Comparison of ENCODE assay signal across 17 cellular contexts in genomic region chr12:113471619-113472171, GRCh38. TPM values are rescaled to one million over a fixed set of nuclear protein-coding genes. Genes with fewer than 3 reads are reported as not detected.
DNase-seq lines count a peak whose midpoint lies in the region; ATAC-seq and TF ChIP-seq lines count a peak whose summit lies in the region.
"Had no signal": no experiment of that assay in that cellular context is flagged by ENCODE, and none has a peak within 500 bp of the region (broad histone marks: within the 10 kb centered on the region; RNA-seq: fewer than 3 reads in every experiment).

TSS of gene LHX5 (minus strand) at chr12:113471871. CDS start at chr12:113471498, 373 bp downstream.

- H3K27ac Mint-ChIP-seq in T-helper 17 cell (no peak within 1 kb of the TSS), endothelial cell (ENCODE audit: unreplicated experiment) (no peak within 1 kb of the TSS)
- H3K27ac Mint-ChIP-seq: activated CD4-positive, alpha-beta memory T cell treated with anti-CD3 and anti-CD28 coated beads, Interleukin-2, amount 10 ng/mL, durations not matched to agents 7 days and 5 days had no signal

- no peaks in the 10 kb centered on the region for H3K9me3 Mint-ChIP-seq in endothelial cell (ENCODE audit: unreplicated experiment)
- H3K9me3 Mint-ChIP-seq: activated CD4-positive, alpha-beta memory T cell treated with anti-CD3 and anti-CD28 coated beads, Interleukin-2, amount 10 ng/mL, durations not matched to agents 7 days and 5 days had no signal

- peak within 1 kb of the TSS; percentile 33 for H3K4me3 Mint-ChIP-seq in T-helper 17 cell
- H3K4me3 Mint-ChIP-seq in endothelial cell (ENCODE audit: unreplicated experiment), result no peak within 1 kb of the TSS
- H3K4me3 Mint-ChIP-seq: activated CD4-positive, alpha-beta memory T cell treated with anti-CD3 and anti-CD28 coated beads, Interleukin-2, amount 10 ng/mL, durations not matched to agents 7 days and 5 days had no signal

- H3K27me3 ChIP-seq in GM23248 (replicated peaks; ENCODE audit: insufficient read depth) (peaks cover 95% of the 10 kb centered on the region), vagina (peaks cover 6% of the 10 kb centered on the region)

- H3K9ac ChIP-seq in GM23248, result no peak within 1 kb of the TSS
- H3K9ac ChIP-seq: BLaER1 had no signal

- TF ChIP-seq CTCF in endothelial cell (IDR thresholded peaks at IDR 0.05; ENCODE audit: unreplicated experiment) (no peak), vagina (IDR thresholded peaks at IDR 0.05) (no peak)

- no peaks in the 10 kb centered on the region for H4K20me1 ChIP-seq in GM23248 (ENCODE audit: insufficient read depth)

- DNase-seq in DMS79 treated with DMSO at 0.1 percent for 48 hours (lab: John Stamatoyannopoulos, UW), result peak; percentile 41
- peak; percentile 47 for DNase-seq in GM23248
- DNase-seq in T-helper 17 cell, result no peak
- no peak for DNase-seq in endothelial cell (ENCODE audit: low spot score)
- DNase-seq in vagina (ENCODE audit: extremely low spot score in 2 of 2), result no peak
- DNase-seq in OCI-M2 (lab: John Stamatoyannopoulos, UW; ENCODE audit: unreplicated experiment), result no peak
- DNase-seq in activated effector memory CD4-positive, alpha-beta T cell treated with anti-CD3 and anti-CD28 coated beads, Interleukin-2, amount 50 U/mL, for 16 hours, result no peak
- DNase-seq: activated CD4-positive, alpha-beta memory T cell treated with anti-CD3 and anti-CD28 coated beads, Interleukin-2, amount 10 ng/mL, durations not matched to agents 7 days and 5 days; activated effector memory CD4-positive, alpha-beta T cell treated with Interleukin-2 at 50 U/mL for 16 hours; aorta; cortex of kidney; left ventricle myocardium inferior; NCI-H2029 treated with DMSO at 0.1 percent for 48 hours had no signal

- H3K27ac ChIP-seq in GM23248 (no peak within 1 kb of the TSS), vagina (no peak within 1 kb of the TSS)
- H3K27ac ChIP-seq: BLaER1, esophagus muscularis mucosa, left ventricle myocardium inferior, prostate gland had no signal

- H3K4me1 ChIP-seq in GM23248 (ENCODE audit: insufficient read depth) (no peaks in the 10 kb centered on the region), vagina (peaks cover 15% of the 10 kb centered on the region)
- H3K4me1 ChIP-seq: BLaER1 had no signal

- H3K4me1 Mint-ChIP-seq in T-helper 17 cell (peaks cover 25% of the 10 kb centered on the region), endothelial cell (ENCODE audit: unreplicated experiment) (peaks cover 10% of the 10 kb centered on the region)

- no peaks in the 10 kb centered on the region for H3K9me2 ChIP-seq in GM23248 (ENCODE audit: insufficient read depth)

- no peaks in the 10 kb centered on the region for H3K9me3 ChIP-seq in GM23248 (ENCODE audit: low read depth)
- H3K9me3 ChIP-seq in T-helper 17 cell (ENCODE audit: control insufficient read depth, low read length, poor library complexity, severe bottlenecking), result no peaks in the 10 kb centered on the region
- no peaks in the 10 kb centered on the region for H3K9me3 ChIP-seq in vagina
- H3K9me3 ChIP-seq: esophagus muscularis mucosa, left ventricle myocardium inferior, prostate gland had no signal

- no peak within 1 kb of the TSS for H3K4me3 ChIP-seq in GM23248
- peak within 1 kb of the TSS; percentile 38 for H3K4me3 ChIP-seq in iPS-11a (ENCODE audit: low read depth, low read length)
- H3K4me3 ChIP-seq in vagina, result no peak within 1 kb of the TSS
- H3K4me3 ChIP-seq: BLaER1, esophagus muscularis mucosa, left ventricle myocardium inferior, prostate gland had no signal

- no peaks in the 10 kb centered on the region for H3K79me2 ChIP-seq in GM23248 (ENCODE audit: insufficient read depth)

- intact Hi-C loops in vagina (cut with DNase I), result no loop called here

- no peak for TF ChIP-seq POLR2A in vagina (IDR thresholded peaks at IDR 0.05)

- no peak for ATAC-seq in T-helper 17 cell

- 2 to 3% methylated on average over 34 of the region's 43 CpGs for WGBS in GM23248 (ENCODE audit: low coverage in 1 of 2, low lambda C conversion rate in 2 of 2, missing lambda C conversion rate in 2 of 2), 2 experiments

- H2AFZ ChIP-seq in GM23248, result no peak within 1 kb of the TSS

- peaks cover 16% of the 10 kb centered on the region for H3K36me3 Mint-ChIP-seq in T-helper 17 cell (ENCODE audit: low read depth)
- H3K36me3 Mint-ChIP-seq in endothelial cell (ENCODE audit: low read depth, unreplicated experiment), result no peaks in the 10 kb centered on the region

- no peaks in the 10 kb centered on the region for H3F3A ChIP-seq in GM23248 (ENCODE audit: insufficient read depth)

- H3K27me3 Mint-ChIP-seq in T-helper 17 cell (peaks cover 76% of the 10 kb centered on the region), endothelial cell (ENCODE audit: unreplicated experiment) (peaks cover 50% of the 10 kb centered on the region)

- no peaks in the 10 kb centered on the region for H3K36me3 ChIP-seq in GM23248 (ENCODE audit: low read depth)
- H3K36me3 ChIP-seq in vagina, result no peaks in the 10 kb centered on the region
- H3K36me3 ChIP-seq: BLaER1, esophagus muscularis mucosa, left ventricle myocardium inferior, prostate gland had no signal

- no peak within 1 kb of the TSS for H3K4me2 ChIP-seq in GM23248 (ENCODE audit: unreplicated experiment)
- H3K4me2 ChIP-seq: BLaER1 had no signal

- in situ Hi-C loops in GM23248 (cut with MboI), result loop anchor here (25.0 kb wide), 1 partner anchor 441 kb away; no protein-coding TSS in a partner anchor

RNA-seq across cellular contexts. Expression of gene LHX5, which starts in this region (rescaled TPM):
- not detected in 2 replicates for total RNA-seq in GM23248 (2014; rRNA removed; shearing (Covaris generic))
- not detected in 2 replicates for polyA plus RNA-seq in GM23248 (2016; fragmentation: Nextera tagmentation; extraction: Ambion mirVana)
- total RNA-seq in T-helper 17 cell, result not detected
- not detected for total RNA-seq in endothelial cell (ENCODE audit: unreplicated experiment)
- total RNA-seq in vagina, result not detected
- total RNA-seq: activated CD4-positive, alpha-beta memory T cell treated with anti-CD3 and anti-CD28 coated beads, Interleukin-2, amount 10 ng/mL, durations not matched to agents 7 days and 5 days; aorta; esophagus muscularis mucosa; left ventricle myocardium inferior; prostate gland had no signal
- polyA plus RNA-seq: aorta had no signal

Comparison
In these comparisons a context has a peak if more than half of its experiments do, and no peak if none do; other contexts are left out.
1. Peak in DNase-seq in GM23248; RNA of the gene not detected or under 1 TPM.